ENCODE assay signal across 9 cellular contexts in the genomic region with DNA sequence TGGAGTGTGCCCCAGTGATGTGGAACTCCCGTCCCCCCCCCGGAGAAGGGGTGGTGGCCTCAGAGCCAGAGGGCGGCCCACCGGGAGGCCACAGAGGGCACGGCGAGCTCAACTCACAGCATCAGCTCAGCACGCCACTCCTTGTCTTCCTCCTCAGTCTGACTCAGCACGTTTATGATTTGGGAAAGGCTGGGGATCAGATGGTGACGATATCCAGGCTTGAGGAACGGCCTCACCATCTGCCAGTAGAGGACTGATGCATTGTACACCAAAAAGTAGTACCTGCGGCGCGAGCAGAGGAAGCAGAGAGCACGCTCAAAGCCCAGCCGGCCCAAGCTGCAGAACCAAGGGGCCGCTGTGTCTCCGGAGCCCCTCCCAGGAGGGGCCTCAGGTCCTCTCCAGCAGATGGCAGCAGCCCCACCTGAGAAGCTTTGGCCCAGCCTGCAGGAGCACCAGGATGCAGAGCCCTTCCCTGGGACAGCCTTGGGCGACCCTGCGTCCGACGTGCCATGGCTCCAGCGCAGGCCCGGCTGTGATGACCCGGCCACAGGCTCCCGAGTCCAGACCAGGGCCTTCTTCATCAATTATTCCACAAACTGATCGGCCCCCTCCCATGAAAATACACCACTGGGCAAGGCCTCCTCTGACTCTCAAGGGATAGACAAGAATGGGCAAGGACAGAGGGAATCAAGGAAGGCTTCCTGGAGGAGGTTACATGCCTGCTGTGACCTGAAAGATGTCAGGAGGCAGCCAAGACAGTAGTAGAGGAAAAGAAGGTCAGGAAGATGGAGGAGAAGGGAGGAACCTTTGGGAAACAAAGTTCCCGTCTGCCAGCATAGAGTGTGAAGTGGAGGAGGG. TPM values are rescaled to one million over a fixed set of nuclear protein-coding genes. Genes with fewer than 3 reads are reported as not detected.
DNase-seq lines count a peak whose midpoint lies in the region; ATAC-seq and TF ChIP-seq lines count a peak whose summit lies in the region.
"Had no signal": no experiment of that assay in that cellular context is flagged by ENCODE, and none has a peak within 500 bp of the region (broad histone marks: within the 10 kb centered on the region; RNA-seq: fewer than 3 reads in every experiment).

No MANE protein-coding gene starts in this region.

- H3K27me3 ChIP-seq in cardiac muscle cell (peaks cover 4% of the 10 kb centered on the region), prostate gland (replicated peaks; ENCODE audit: insufficient read depth) (no peaks in the 10 kb centered on the region)

- 77% methylated on average over 27 of the region's 27 CpGs for WGBS in prostate gland

- TF ChIP-seq CTCF in cardiac muscle cell (IDR thresholded peaks at IDR 0.05; ENCODE audit: low read depth, low read length) (peak; percentile 42), NB4 (IDR thresholded peaks at IDR 0.05; ENCODE audit: low read depth, low read length) (peak; percentile 55), epithelial cell of esophagus (IDR thresholded peaks at IDR 0.05; ENCODE audit: insufficient read depth, low read depth, low read length, missing control alignments) (peak; percentile 14), prostate gland (IDR thresholded peaks at IDR 0.05) (peak in 1 of 4 experiments; percentile 3)

- H3K9me3 Mint-ChIP-seq in stimulated activated naive CD8-positive, alpha-beta T cell treated with anti-CD3 and anti-CD28 coated beads, Interleukin-15, amount 100 ng/mL, for 72 hours: no peaks in the 10 kb centered on the region
- H3K9me3 Mint-ChIP-seq: T-cell had no signal

- peak; percentile 47 for ATAC-seq in stimulated activated naive CD8-positive, alpha-beta T cell treated with anti-CD3 and anti-CD28 coated beads, Interleukin-15, amount 100 ng/mL, for 72 hours
- ATAC-seq: T-cell had no signal

- peaks cover 55% of the 10 kb centered on the region for H3K27me3 Mint-ChIP-seq in stimulated activated naive CD8-positive, alpha-beta T cell treated with anti-CD3 and anti-CD28 coated beads, Interleukin-15, amount 100 ng/mL, for 72 hours

- no peaks in the 10 kb centered on the region for H3K9me3 ChIP-seq in cardiac muscle cell (ENCODE audit: low read depth)
- H3K9me3 ChIP-seq in prostate gland: no peaks in the 10 kb centered on the region

- intact Hi-C loops in cardiac septum (cut with DNase I): no loop called here
- intact Hi-C loops in prostate gland (cut with DNase I): no loop called here

- H3K27ac ChIP-seq in cardiac muscle cell (no peak overlapping the region), prostate gland (no peak overlapping the region)

- TF ChIP-seq POLR2A in NB4 (IDR thresholded peaks at IDR 0.05; ENCODE audit: extremely low read depth, insufficient read length) (no peak), prostate gland (IDR thresholded peaks at IDR 0.05) (no peak)

- peaks cover 41% of the 10 kb centered on the region for H3K4me1 Mint-ChIP-seq in stimulated activated naive CD8-positive, alpha-beta T cell treated with anti-CD3 and anti-CD28 coated beads, Interleukin-15, amount 100 ng/mL, for 72 hours

- H3K4me1 ChIP-seq in cardiac muscle cell (ENCODE audit: low read depth) (no peaks in the 10 kb centered on the region), prostate gland (replicated peaks) (no peaks in the 10 kb centered on the region)

- H3K36me3 ChIP-seq in cardiac muscle cell (no peaks in the 10 kb centered on the region), prostate gland (no peaks in the 10 kb centered on the region)

- H3K27ac Mint-ChIP-seq in stimulated activated naive CD8-positive, alpha-beta T cell treated with anti-CD3 and anti-CD28 coated beads, Interleukin-15, amount 100 ng/mL, for 72 hours: peak overlapping the region in 1 of 2 donors; percentile 2

- H3K4me3 ChIP-seq in cardiac muscle cell: no peak overlapping the region
- H3K4me3 ChIP-seq in NB4 (ENCODE audit: low read depth, low read length): no peak overlapping the region
- H3K4me3 ChIP-seq in epithelial cell of esophagus (ENCODE audit: low read length): no peak overlapping the region
- no peak overlapping the region for H3K4me3 ChIP-seq in prostate gland

- DNase-seq in cardiac muscle cell (ENCODE audit: low read depth in 1 of 2, low spot score in 1 of 2) (peak; percentile 20 to 59), cardiac septum (ENCODE audit: low spot score) (no peak), NB4 (ENCODE audit: low read depth) (peak; percentile 49), epithelial cell of esophagus (ENCODE audit: low read depth) (no peak), COLO668 (lab: John Stamatoyannopoulos, UW; ENCODE audit: unreplicated experiment) (no peak), prostate gland (ENCODE audit: low spot score) (no peak)
- peak in 1 of 2 donors; percentile 32 for DNase-seq in stimulated activated naive CD8-positive, alpha-beta T cell treated with anti-CD3 and anti-CD28 coated beads, Interleukin-15, amount 100 ng/mL, for 72 hours
- no peak for DNase-seq in activated CD8-positive, alpha-beta memory T cell treated with anti-CD3 and anti-CD28 coated beads, Interleukin-2, amount 50 U/mL, for 4 hours
- DNase-seq: T-cell had no signal

- no peak overlapping the region for H3K4me3 Mint-ChIP-seq in stimulated activated naive CD8-positive, alpha-beta T cell treated with anti-CD3 and anti-CD28 coated beads, Interleukin-15, amount 100 ng/mL, for 72 hours
- H3K4me3 Mint-ChIP-seq: T-cell had no signal

RNA-seq across cellular contexts. Expression of a gene that starts 3.7 kb away (rescaled TPM):
- 2.8 and 3.0 TPM in 2 replicates for total RNA-seq in cardiac muscle cell
- 4.5 and 5.5 TPM in 2 replicates for polyA plus RNA-seq in cardiac muscle cell
- total RNA-seq in cardiac septum: 0.94 TPM
- total RNA-seq in prostate gland: 1 to 10 TPM; 1.4 to 9.3 TPM
- total RNA-seq: T-cell had no signal

Comparison
In these comparisons a context has a peak if more than half of its experiments do, and no peak if none do; other contexts are left out.
1. DNase-seq: peak in cardiac muscle cell (2 of 2) and NB4 (single experiment); none in cardiac septum (single experiment), epithelial cell of esophagus (single experiment), COLO668 (single experiment), prostate gland (single experiment) and activated CD8-positive, alpha-beta memory T cell treated with anti-CD3 and anti-CD28 coated beads, Interleukin-2, amount 50 U/mL, for 4 hours (single experiment).